Comparison of ENCODE assay signal across 21 cellular contexts in genomic region chr3:169604118-169604517, GRCh38. TPM values are rescaled to one million over a fixed set of nuclear protein-coding genes. Genes with fewer than 3 reads are reported as not detected.
DNase-seq lines count a peak whose midpoint lies in the region; ATAC-seq, FAIRE-seq and TF ChIP-seq lines count a peak whose summit lies in the region.
"Had no signal": no experiment of that assay in that cellular context is flagged by ENCODE, and none has a peak within 500 bp of the region (broad histone marks: within the 10 kb centered on the region; RNA-seq: fewer than 3 reads in every experiment).

No MANE protein-coding gene starts in this region.

- H2BK12ac ChIP-seq in H1 (ENCODE audit: low read depth, low read length), result no peak overlapping the region

- H2BK120ac ChIP-seq in H1 (replicated peaks; ENCODE audit: low read depth, low read length), result no peak overlapping the region

- H3K27me3 ChIP-seq in BLaER1 treated with 17β-estradiol and CSF1 and Interleukin-3, amounts not matched to agents 10 nM and 100 nM, result no peaks in the 10 kb centered on the region
- H3K27me3 ChIP-seq in HUES6 (ENCODE audit: control insufficient read depth, insufficient read depth, low read length) (no peaks in the 10 kb centered on the region), H1 (replicated peaks in 1 of 4; ENCODE audit: control insufficient read depth in 3 of 4, extremely low read depth in 1 of 4, insufficient read depth in 3 of 4, low read length in 3 of 4) (no peaks in the 10 kb centered on the region), neural progenitor cell (no peaks in the 10 kb centered on the region)

- H3F3A ChIP-seq in neural progenitor cell (ENCODE audit: low read depth), result no peaks in the 10 kb centered on the region

- 58% methylated on average over 2 of the region's 2 CpGs; no CpG with 5 or more reads in 1 of the 2 experiments for WGBS in H1 (ENCODE audit: extremely low coverage in 1 of 2, insufficient coverage in 1 of 2, insufficient read length in 1 of 2, insufficient replicate concordance in 2 of 2, low coverage in 1 of 2, low lambda C conversion rate in 2 of 2, missing lambda C conversion rate in 1 of 2), 2 experiments

- H3K27ac Mint-ChIP-seq in neural progenitor cell, result peak overlapping the region; percentile 72
- H3K27ac Mint-ChIP-seq: T-cell had no signal

- no peak overlapping the region for H3K4me3 Mint-ChIP-seq in neural progenitor cell
- H3K4me3 Mint-ChIP-seq: CD14-positive monocyte, T-cell had no signal

- H3K36me3 ChIP-seq in BLaER1 treated with 17β-estradiol and CSF1 and Interleukin-3, amounts not matched to agents 10 nM and 100 nM, result no peaks in the 10 kb centered on the region
- H3K36me3 ChIP-seq in HUES6 (ENCODE audit: control insufficient read depth, insufficient read depth, low read length) (no peaks in the 10 kb centered on the region), H1 (ENCODE audit: control insufficient read depth in 2 of 4, insufficient read depth in 4 of 4, low read length in 3 of 4) (no peaks in the 10 kb centered on the region), neural progenitor cell (no peaks in the 10 kb centered on the region)

- H3K4ac ChIP-seq in H1 (replicated peaks; ENCODE audit: insufficient read length, low read depth, low read length), result no peak overlapping the region

- H3K27ac ChIP-seq in BLaER1 treated with 17β-estradiol and CSF1 and Interleukin-3, amounts not matched to agents 10 nM and 100 nM, result peak overlapping the region in 1 of 11 experiments; percentile 21; a peak in 1 of 22 replicates
- H3K27ac ChIP-seq in HUES6 (ENCODE audit: low read depth, low read length) (no peak overlapping the region), H1 (ENCODE audit: low read depth, low read length) (no peak overlapping the region), neural progenitor cell (peak overlapping the region; percentile 47)
- H3K27ac ChIP-seq: A549, KMS-11, PC-9, SK-N-MC had no signal

- no peaks in the 10 kb centered on the region for H3K23me2 ChIP-seq in H1 (ENCODE audit: low read depth, low read length)

- H3K79me1 ChIP-seq in H1 (ENCODE audit: low read depth, low read length), result no peaks in the 10 kb centered on the region

- TF ChIP-seq CTCF in H1 (IDR thresholded peaks at IDR 0.05; ENCODE audit: control extremely low read depth in 1 of 3, insufficient read depth in 1 of 3, low read depth in 1 of 3, low read length in 3 of 3), result no peak
- TF ChIP-seq CTCF in neural progenitor cell (IDR thresholded peaks at IDR 0.05), result no peak

- peaks cover 10 to 62% (median 48%) of the 10 kb centered on the region in 10 experiments for H3K4me1 ChIP-seq in BLaER1 treated with 17β-estradiol and CSF1 and Interleukin-3, amounts not matched to agents 10 nM and 100 nM
- H3K4me1 ChIP-seq in HUES6 (ENCODE audit: control insufficient read depth, insufficient read depth, low read length), result peaks cover 5% of the 10 kb centered on the region; the same call in 1 of the 2 replicates
- peaks cover 0 to 3% (median 2%) of the 10 kb centered on the region in 4 experiments; a peak in 3 of 7 replicates for H3K4me1 ChIP-seq in H1 (replicated peaks in 1 of 4; ENCODE audit: control insufficient read depth in 3 of 4, insufficient read depth in 4 of 4, low read length in 3 of 4)
- H3K4me1 ChIP-seq in neural progenitor cell, result peaks cover 14% of the 10 kb centered on the region
- H3K4me1 ChIP-seq: A549 had no signal

- TF ChIP-seq RAD21 in H1 (IDR thresholded peaks at IDR 0.05 in 1 of 2, conservative IDR thresholded peaks at IDR 0.05 in 1 of 2; ENCODE audit: low read depth in 2 of 2, low read length in 2 of 2), result no peak

- no peak overlapping the region for H2BK15ac ChIP-seq in H1 (ENCODE audit: low read length)

- no peak overlapping the region for H4K91ac ChIP-seq in H1 (replicated peaks; ENCODE audit: insufficient read length, low read length)

- H3K9me3 ChIP-seq in BLaER1 treated with 17β-estradiol and CSF1 and Interleukin-3, amounts not matched to agents 10 nM and 100 nM (replicated peaks in 1 of 11), result no peaks in the 10 kb centered on the region; a peak in 1 of 22 replicates
- H3K9me3 ChIP-seq in HUES6 (ENCODE audit: control insufficient read depth, insufficient read depth, low read depth, low read length) (no peaks in the 10 kb centered on the region), H1 (ENCODE audit: insufficient read depth in 2 of 2, low read depth in 1 of 2, low read length in 1 of 2) (no peaks in the 10 kb centered on the region), neural progenitor cell (ENCODE audit: low read depth) (no peaks in the 10 kb centered on the region)
- H3K9me3 ChIP-seq: A549 had no signal

- H3K23ac ChIP-seq in H1 (ENCODE audit: insufficient read length), result no peak overlapping the region

- peaks cover 14% of the 10 kb centered on the region for H3K4me1 Mint-ChIP-seq in neural progenitor cell
- H3K4me1 Mint-ChIP-seq: T-cell had no signal

- no peak overlapping the region for H2BK20ac ChIP-seq in H1 (ENCODE audit: low read length)

- H2BK5ac ChIP-seq in H1 (ENCODE audit: low read depth, low read length), result 0 out of 2 replicates have a peak overlapping the region, but pooled peaks have one; percentile 28

- no peak overlapping the region for H3K9ac ChIP-seq in BLaER1 treated with 17β-estradiol and CSF1 and Interleukin-3, amounts not matched to agents 10 nM and 100 nM
- H3K9ac ChIP-seq in HUES6 (ENCODE audit: low read length) (no peak overlapping the region), H1 (replicated peaks in 1 of 4; ENCODE audit: extremely low read depth in 1 of 4, low read depth in 3 of 4, low read length in 3 of 4) (no peak overlapping the region), neural progenitor cell (no peak overlapping the region)
- H3K9ac ChIP-seq: KMS-11 had no signal

- FAIRE-seq in H1 (lab: Jason Lieb, UNC), result no peak
- FAIRE-seq: A549, GM12892 had no signal

- H3K9me3 Mint-ChIP-seq in neural progenitor cell, result no peaks in the 10 kb centered on the region
- H3K9me3 Mint-ChIP-seq: CD14-positive monocyte, T-cell had no signal

- no peaks in the 10 kb centered on the region for H3K79me2 ChIP-seq in H1 (ENCODE audit: control insufficient read depth in 1 of 2, insufficient read depth in 2 of 2, low read length in 2 of 2)
- H3K79me2 ChIP-seq in neural progenitor cell (ENCODE audit: low read depth), result no peaks in the 10 kb centered on the region

- no peak for TF ChIP-seq POLR2A in H1 (IDR thresholded peaks at IDR 0.05; ENCODE audit: control extremely low read depth in 1 of 2, low read depth in 2 of 2, low read length in 2 of 2)

- no peak for DNase-seq in H1 (ENCODE audit: low read depth in 1 of 2, low spot score in 2 of 2)
- DNase-seq in neural progenitor cell (ENCODE audit: low spot score), result no peak
- DNase-seq in putamen (ENCODE audit: low spot score), result no peak
- DNase-seq: COR-L47, DMS153, H7, NCI-H1092 treated with DMSO at 0.1 percent for 48 hours, NCI-H1694, NCI-H345, NCI-H526, PC-9, T-cell had no signal

- H2AK5ac ChIP-seq in H1 (ENCODE audit: low read depth, low read length), result no peak overlapping the region

- H3K14ac ChIP-seq in H1 (ENCODE audit: insufficient read length), result no peak overlapping the region

- TF ChIP-seq EP300 in H1 (IDR thresholded peaks at IDR 0.05; ENCODE audit: borderline replicate concordance in 1 of 2, low read depth in 2 of 2, low read length in 2 of 2), result no peak

- no peak for ATAC-seq in HG03469 (IDR thresholded peaks at IDR 0.05; ENCODE audit: unreplicated experiment)
- no peak for ATAC-seq in HG03442 (IDR thresholded peaks at IDR 0.05; ENCODE audit: unreplicated experiment)
- ATAC-seq: T-cell had no signal

- no peak overlapping the region for H3K56ac ChIP-seq in H1 (replicated peaks; ENCODE audit: insufficient read length, low read depth, low read length)

- no peak overlapping the region for H3K4me3 ChIP-seq in BLaER1 treated with 17β-estradiol and CSF1 and Interleukin-3, amounts not matched to agents 10 nM and 100 nM
- H3K4me3 ChIP-seq in HUES6 (ENCODE audit: low read depth, low read length) (peak overlapping the region; percentile 19; the same call in 1 of the 2 replicates), H1 (ENCODE audit: extremely low read depth in 1 of 4, insufficient read depth in 2 of 4, low read depth in 3 of 4, low read length in 4 of 4) (peak overlapping the region in 1 of 4 experiments; percentile 27; a peak in 2 of 8 replicates), neural progenitor cell (no peak overlapping the region)
- H3K4me3 ChIP-seq: A549, PC-9, SK-N-MC had no signal

- no peak overlapping the region for H4K5ac ChIP-seq in H1 (ENCODE audit: insufficient read length, low read depth, low read length)

- H3K18ac ChIP-seq in H1 (ENCODE audit: extremely low read depth, low read length), result peak overlapping the region; percentile 78; the same call in 1 of the 2 replicates

- peaks cover 2% of the 10 kb centered on the region for H3K36me3 Mint-ChIP-seq in neural progenitor cell
- H3K36me3 Mint-ChIP-seq: CD14-positive monocyte, T-cell had no signal

- peaks cover 4% of the 10 kb centered on the region for H3K27me3 Mint-ChIP-seq in neural progenitor cell (ENCODE audit: insufficient read depth, low read depth)

- no peaks in the 10 kb centered on the region for H4K20me1 ChIP-seq in BLaER1 treated with 17β-estradiol and CSF1 and Interleukin-3, amounts not matched to agents 10 nM and 100 nM
- no peaks in the 10 kb centered on the region for H4K20me1 ChIP-seq in H1 (replicated peaks in 1 of 2; ENCODE audit: control insufficient read depth in 1 of 2, insufficient read depth in 2 of 2, low read length in 2 of 2)
- H4K20me1 ChIP-seq in neural progenitor cell (ENCODE audit: low read depth), result no peaks in the 10 kb centered on the region

- CTCF ChIA-PET in H1 (lab: Charles Lee; ENCODE audit: partially characterized antibody), result interaction anchor here (0.6 to 3.8 kb wide), 42 partner anchors 9 to 1422 kb away, joined by 3 to 33 read pairs (median 4); no protein-coding TSS in a partner anchor

- H4K8ac ChIP-seq in H1 (ENCODE audit: extremely low read depth, insufficient read depth, low read length), result peak overlapping the region; percentile 48; the same call in 1 of the 2 replicates

- H3K4me2 ChIP-seq in BLaER1 treated with 17β-estradiol and CSF1 and Interleukin-3, amounts not matched to agents 10 nM and 100 nM, result peak overlapping the region in 7 of 11 experiments; percentile 8 to 79 (median 50); a peak in 11 of 22 replicates
- H3K4me2 ChIP-seq in H1 (ENCODE audit: insufficient read depth in 1 of 2, low read depth in 2 of 2, low read length in 2 of 2) (peak overlapping the region; percentile 27 to 54; a peak in 2 of 4 replicates), neural progenitor cell (peak overlapping the region; percentile 31)
- H3K4me2 ChIP-seq: A549, KMS-11, PC-9 had no signal

- H2AFZ ChIP-seq in H1 (ENCODE audit: low read length) (0 out of 2 replicates have a peak overlapping the region, but pooled peaks have one; percentile 77), neural progenitor cell (replicated peaks) (peak overlapping the region; percentile 70)
- H2AFZ ChIP-seq: PC-9 had no signal

- POLR2A ChIA-PET in H1 (lab: Charles Lee; ENCODE audit: partially characterized antibody), result no interaction called here

RNA-seq across cellular contexts. Expression of gene MECOM, which starts 59.4 kb away (rescaled TPM):
- total RNA-seq in H1 (2021; fragmentation: NEBNext Ultra II Directional; extraction: Animal tissue kit (Norgen Biotek cat#: 25700)), result 0.69 and 0.78 TPM in 2 replicates
- polyA plus RNA-seq in H1 (2011; rRNA removed), result 0.03 and 0.11 TPM in 2 replicates
- 0.26 TPM for polyA plus RNA-seq in H1 (2011; cell fraction: cytosol; rRNA removed)
- polyA plus RNA-seq in H1 (2011; cell fraction: nucleus; rRNA removed), result 0.21 TPM
- polyA plus RNA-seq in H1 (2012, experiment 1 of 2), result 0.09 to 1.1 TPM (median 0.18 TPM) in 4 replicates
- not detected for polyA plus RNA-seq in H1 (2012, experiment 2 of 2)
- 0.18 TPM for polyA plus RNA-seq in H1 (2013, experiment 1 of 2)
- 0.11 TPM for polyA plus RNA-seq in H1 (2013, experiment 2 of 2)
- polyA minus RNA-seq in H1 (2011; rRNA and poly(A)+ RNA removed), result 0.07 and 1.1 TPM in 2 replicates
- not detected for polyA minus RNA-seq in H1 (2011; cell fraction: cytosol; rRNA and poly(A)+ RNA removed)
- 0.30 TPM for polyA minus RNA-seq in H1 (2011; cell fraction: nucleus; rRNA and poly(A)+ RNA removed)
- total RNA-seq in neural progenitor cell (ENCODE audit: low replicate concordance), result 5.2 and 7.8 TPM in 2 replicates
- polyA plus RNA-seq: CD14-positive monocyte had no signal
